13 cellular contexts compared by ENCODE assay signal in genomic region chr4:110898290-110898689, GRCh38.
DNase-seq lines count a peak whose midpoint lies in the region; ATAC-seq and TF ChIP-seq lines count a peak whose summit lies in the region.
"Had no signal": no experiment of that assay in that cellular context is flagged by ENCODE, and none has a peak within 500 bp of the region (broad histone marks: within the 10 kb centered on the region; RNA-seq: fewer than 3 reads in every experiment).

No MANE protein-coding gene starts in this region.

- H3K27me3 ChIP-seq in upper lobe of right lung, result no peaks in the 10 kb centered on the region
- H3K27me3 ChIP-seq: upper lobe of left lung had no signal

- no peak overlapping the region for H3K4me3 ChIP-seq in upper lobe of right lung
- H3K4me3 ChIP-seq: upper lobe of left lung had no signal

- H3K36me3 ChIP-seq in upper lobe of right lung, result no peaks in the 10 kb centered on the region
- H3K36me3 ChIP-seq: upper lobe of left lung had no signal

- DNase-seq in myocyte (ENCODE audit: low read depth) (peak; percentile 6), DMS79 treated with DMSO at 0.1 percent for 48 hours (lab: John Stamatoyannopoulos, UW) (no peak), upper lobe of right lung (no peak)
- no peak for DNase-seq in activated T-cell treated with anti-CD3 and anti-CD28 coated beads, Interleukin-2, amount 50 U/mL, for 4 hours
- DNase-seq: islet precursor cell, NCI-H1436, upper lobe of left lung had no signal

- intact Hi-C loops in upper lobe of right lung (cut with DNase I), result no loop called here

- no peaks in the 10 kb centered on the region for H3K36me3 Mint-ChIP-seq in activated T-cell treated with anti-CD3 and anti-CD28 coated beads, Interleukin-2, amount 50 U/mL, for 4 hours (ENCODE audit: insufficient read depth)
- H3K36me3 Mint-ChIP-seq: activated naive CD4-positive, alpha-beta T cell treated with anti-CD3 and anti-CD28 coated beads, Interleukin-2, amount 50 U/mL, for 24 hours; natural killer cell treated with Interleukin-12 subunit alpha and Interleukin-12 subunit beta and Interleukin-15 and Interleukin-18, amount 100 ng/mL, for 72 hours had no signal

- H3K4me3 Mint-ChIP-seq in activated T-cell treated with anti-CD3 and anti-CD28 coated beads, Interleukin-2, amount 50 U/mL, for 4 hours, result no peak overlapping the region
- H3K4me3 Mint-ChIP-seq: activated naive CD4-positive, alpha-beta T cell treated with anti-CD3 and anti-CD28 coated beads, Interleukin-2, amount 50 U/mL, for 24 hours; central memory CD8-positive, alpha-beta T cell; natural killer cell treated with Interleukin-12 subunit alpha and Interleukin-12 subunit beta and Interleukin-15 and Interleukin-18, amount 100 ng/mL, for 72 hours had no signal

- H3K9me3 Mint-ChIP-seq in activated T-cell treated with anti-CD3 and anti-CD28 coated beads, Interleukin-2, amount 50 U/mL, for 4 hours, result no peaks in the 10 kb centered on the region

- no peaks in the 10 kb centered on the region for H3K4me1 ChIP-seq in upper lobe of right lung
- H3K4me1 ChIP-seq: upper lobe of left lung had no signal

- TF ChIP-seq CTCF in upper lobe of right lung (IDR thresholded peaks at IDR 0.05), result no peak

- peak; percentile 81 for ATAC-seq in GM19324 (IDR thresholded peaks at IDR 0.05; ENCODE audit: low FRiP score, unreplicated experiment)
- ATAC-seq in HG02623 (IDR thresholded peaks at IDR 0.05; ENCODE audit: unreplicated experiment), result peak; percentile 76
- ATAC-seq in HG03439 (IDR thresholded peaks at IDR 0.05; ENCODE audit: unreplicated experiment), result peak; percentile 87
- no peak for ATAC-seq in activated T-cell treated with anti-CD3 and anti-CD28 coated beads, Interleukin-2, amount 50 U/mL, for 4 hours
- ATAC-seq in upper lobe of right lung, result no peak
- ATAC-seq: natural killer cell treated with Interleukin-12 subunit alpha and Interleukin-12 subunit beta and Interleukin-15 and Interleukin-18, amount 100 ng/mL, for 72 hours had no signal

- no peaks in the 10 kb centered on the region for H3K27me3 Mint-ChIP-seq in activated T-cell treated with anti-CD3 and anti-CD28 coated beads, Interleukin-2, amount 50 U/mL, for 4 hours (ENCODE audit: low read depth)
- H3K27me3 Mint-ChIP-seq: activated naive CD4-positive, alpha-beta T cell treated with anti-CD3 and anti-CD28 coated beads, Interleukin-2, amount 50 U/mL, for 24 hours; central memory CD8-positive, alpha-beta T cell; natural killer cell treated with Interleukin-12 subunit alpha and Interleukin-12 subunit beta and Interleukin-15 and Interleukin-18, amount 100 ng/mL, for 72 hours had no signal

- H3K9me3 ChIP-seq in upper lobe of right lung, result no peaks in the 10 kb centered on the region
- H3K9me3 ChIP-seq: upper lobe of left lung had no signal

- H3K4me1 Mint-ChIP-seq in activated T-cell treated with anti-CD3 and anti-CD28 coated beads, Interleukin-2, amount 50 U/mL, for 4 hours (ENCODE audit: low read depth), result no peaks in the 10 kb centered on the region
- H3K4me1 Mint-ChIP-seq: activated naive CD4-positive, alpha-beta T cell treated with anti-CD3 and anti-CD28 coated beads, Interleukin-2, amount 50 U/mL, for 24 hours; central memory CD8-positive, alpha-beta T cell had no signal

- no peak overlapping the region for H3K27ac ChIP-seq in upper lobe of right lung
- H3K27ac ChIP-seq: upper lobe of left lung had no signal

Comparison
In these comparisons a context has a peak if more than half of its experiments do, and no peak if none do; other contexts are left out.
1. ATAC-seq: peak in GM19324 (single experiment), HG02623 (single experiment) and HG03439 (single experiment); none in activated T-cell treated with anti-CD3 and anti-CD28 coated beads, Interleukin-2, amount 50 U/mL, for 4 hours (0 of 2) and upper lobe of right lung (single experiment).